ENCODE assay signal across 8 cellular contexts in the genomic region with DNA sequence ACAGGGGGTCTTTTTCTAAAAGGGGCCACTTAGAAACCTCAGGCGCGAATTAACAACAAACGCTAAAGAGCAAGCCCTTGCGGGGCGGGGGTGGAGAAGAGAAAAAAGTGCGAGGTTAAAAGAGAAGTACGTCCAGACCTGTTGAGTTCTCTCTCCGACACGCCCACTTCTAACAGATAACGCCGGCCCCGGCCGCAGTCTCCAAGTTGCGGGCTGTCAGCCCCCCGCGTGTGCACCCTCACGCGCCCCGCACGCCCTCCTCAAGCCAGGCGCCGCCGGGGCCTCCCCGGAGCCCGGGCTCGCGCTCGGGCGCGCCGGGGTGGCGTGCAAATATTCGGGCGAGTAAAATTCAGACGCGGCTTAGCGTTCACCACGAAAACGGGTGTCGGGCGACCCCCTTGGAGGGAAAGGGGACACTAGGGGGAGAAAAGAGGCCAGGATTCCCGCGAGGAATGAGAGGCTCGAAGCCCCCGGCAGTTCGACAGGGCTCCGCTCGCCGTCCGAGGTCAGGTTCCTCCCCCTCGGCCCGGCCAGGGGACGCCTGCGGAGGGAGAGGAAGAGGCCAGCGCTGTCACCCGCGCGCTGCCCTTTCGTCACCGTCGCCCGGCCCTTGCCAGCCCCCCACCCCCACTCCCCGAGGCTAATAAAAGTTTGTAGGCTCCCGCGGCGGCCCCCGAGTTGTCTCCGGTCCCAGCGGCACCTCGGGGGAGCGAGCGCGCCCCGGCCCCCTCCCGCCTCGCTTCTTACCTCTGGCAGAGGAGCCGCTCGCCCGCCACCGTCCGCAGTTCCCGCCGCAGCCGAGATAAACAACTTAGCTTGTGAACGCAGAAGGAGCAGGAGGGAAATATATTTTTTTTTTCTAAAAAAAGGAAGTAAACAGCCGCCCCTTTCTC. TPM values are rescaled to one million over a fixed set of nuclear protein-coding genes. Genes with fewer than 3 reads are reported as not detected.
DNase-seq lines count a peak whose midpoint lies in the region; ATAC-seq, FAIRE-seq and TF ChIP-seq lines count a peak whose summit lies in the region.

No MANE protein-coding gene starts in this region.

- CTCF ChIA-PET in activated CD4-positive, alpha-beta T cell treated with anti-CD3 and anti-CD28 coated beads for 36 hours (lab: Charles Lee): interaction anchor here (0.7 to 2.6 kb wide), 12 partner anchors 9 to 420 kb away, joined by 3 to 14 read pairs (median 4); no protein-coding TSS in a partner anchor

- no peaks in the 10 kb centered on the region for H3K27me3 Mint-ChIP-seq in activated CD4-positive, alpha-beta T cell treated with anti-CD3 and anti-CD28 coated beads for 36 hours

- H3K27ac Mint-ChIP-seq in activated CD4-positive, alpha-beta T cell treated with anti-CD3 and anti-CD28 coated beads for 36 hours: peak overlapping the region; percentile 81

- H3K9me3 Mint-ChIP-seq in activated CD4-positive, alpha-beta T cell treated with anti-CD3 and anti-CD28 coated beads for 36 hours (ENCODE audit: low read depth): peaks cover 3% of the 10 kb centered on the region

- no peak for ATAC-seq in activated CD4-positive, alpha-beta T cell treated with anti-CD3 and anti-CD28 coated beads for 36 hours
- ATAC-seq in left colon: peak; percentile 23
- ATAC-seq in HG03457 (IDR thresholded peaks at IDR 0.05; ENCODE audit: unreplicated experiment): no peak
- ATAC-seq in GM21390 (IDR thresholded peaks at IDR 0.05; ENCODE audit: unreplicated experiment): no peak

- peaks cover 37% of the 10 kb centered on the region for H3K36me3 Mint-ChIP-seq in activated CD4-positive, alpha-beta T cell treated with anti-CD3 and anti-CD28 coated beads for 36 hours (ENCODE audit: low read depth)

- POLR2A ChIA-PET in activated CD4-positive, alpha-beta T cell treated with anti-CD3 and anti-CD28 coated beads for 36 hours (lab: Charles Lee): interaction anchor here (0.6 to 2.7 kb wide), 4 partner anchors 32 to 444 kb away, joined by 3 to 14 read pairs (median 5); no protein-coding TSS in a partner anchor

- intact Hi-C loops in activated CD4-positive, alpha-beta T cell treated with anti-CD3 and anti-CD28 coated beads for 36 hours (cut with DNase I, micrococcal nuclease): loop anchor here (1.0 to 10.0 kb wide), 12 partner anchors 50 to 792 kb away; no protein-coding TSS in a partner anchor
- intact Hi-C loops in left colon (cut with DNase I, micrococcal nuclease): loop anchor here in 1 of 2 donors (10.0 kb wide), 1 partner anchor 478 kb away; no protein-coding TSS in a partner anchor

- no peak; the same call in 1 of the 2 replicates for TF ChIP-seq POLR2A in GM12891 (IDR thresholded peaks at IDR 0.05; ENCODE audit: low read depth, low read length)

- FAIRE-seq in GM12891 (lab: Jason Lieb, UNC): no peak

- DNase-seq in GM12891 (ENCODE audit: insufficient read length, low spot score) (no peak), NCI-H146 treated with DMSO at 0.1 percent for 48 hours (lab: John Stamatoyannopoulos, UW; ENCODE audit: unreplicated experiment) (peak; percentile 15), left colon (peak; percentile 50 to 78)
- peak; percentile 77 for DNase-seq in activated CD4-positive, alpha-beta T cell treated with anti-CD3 and anti-CD28 coated beads for 36 hours
- DNase-seq in stimulated activated CD4-positive, alpha-beta T cell treated with anti-CD3 and anti-CD28 coated beads, Interleukin-1b, Interleukin-23, amount 100 ng/mL, for 24 hours (ENCODE audit: low read depth in 4 of 4, low spot score in 1 of 4): peak; percentile 7 to 27 (median 23)

- peak overlapping the region; percentile 91 for H3K4me3 Mint-ChIP-seq in activated CD4-positive, alpha-beta T cell treated with anti-CD3 and anti-CD28 coated beads for 36 hours

- peaks cover 46% of the 10 kb centered on the region for H3K4me1 Mint-ChIP-seq in activated CD4-positive, alpha-beta T cell treated with anti-CD3 and anti-CD28 coated beads for 36 hours

- H3K27ac ChIP-seq in cingulate gyrus (ENCODE audit: low read depth, low read length): peak overlapping the region; percentile 91

TF ChIP-seq in GM12891, 5 proteins besides CTCF, POLR2A, EP300 and RAD21:
- TF ChIP-seq TAF1 (IDR thresholded peaks at IDR 0.05; ENCODE audit: low read depth, low read length): no peak
- TF ChIP-seq SPI1 (IDR thresholded peaks at IDR 0.05; ENCODE audit: low read depth, low read length): no peak
- no peak for TF ChIP-seq PAX5 (IDR thresholded peaks at IDR 0.05; ENCODE audit: insufficient read depth, low read length, severe bottlenecking)
- TF ChIP-seq POLR2AphosphoS5 (IDR thresholded peaks at IDR 0.05; ENCODE audit: low read depth, low read length): peak; percentile 31; the same call in 1 of the 2 replicates
- TF ChIP-seq POU2F2 (IDR thresholded peaks at IDR 0.05; ENCODE audit: low read depth, low read length): no peak

RNA-seq across cellular contexts. Expression of gene NR3C1, which starts 0.8 kb away (rescaled TPM):
- 58.2 TPM for polyA plus RNA-seq in GM12891 (2012; ENCODE audit: low read depth, missing spikeins)
- total RNA-seq in activated CD4-positive, alpha-beta T cell treated with anti-CD3 and anti-CD28 coated beads for 36 hours: 10 to 100 TPM; 47.1 to 53.9 TPM
- 10 to 100 TPM; 19.9 to 26.3 TPM for total RNA-seq in left colon
